In genomic region chr10:46019541-46020343, GRCh38 we compare ENCODE assay signal across 2 cellular contexts.
TF ChIP-seq lines count a peak whose summit lies in the region.

No MANE protein-coding gene starts in this region.

TF ChIP-seq in SK-N-SH, 30 proteins besides CTCF, POLR2A, EP300 and RAD21 (continued from another document):
- TF ChIP-seq, protein P1, sequence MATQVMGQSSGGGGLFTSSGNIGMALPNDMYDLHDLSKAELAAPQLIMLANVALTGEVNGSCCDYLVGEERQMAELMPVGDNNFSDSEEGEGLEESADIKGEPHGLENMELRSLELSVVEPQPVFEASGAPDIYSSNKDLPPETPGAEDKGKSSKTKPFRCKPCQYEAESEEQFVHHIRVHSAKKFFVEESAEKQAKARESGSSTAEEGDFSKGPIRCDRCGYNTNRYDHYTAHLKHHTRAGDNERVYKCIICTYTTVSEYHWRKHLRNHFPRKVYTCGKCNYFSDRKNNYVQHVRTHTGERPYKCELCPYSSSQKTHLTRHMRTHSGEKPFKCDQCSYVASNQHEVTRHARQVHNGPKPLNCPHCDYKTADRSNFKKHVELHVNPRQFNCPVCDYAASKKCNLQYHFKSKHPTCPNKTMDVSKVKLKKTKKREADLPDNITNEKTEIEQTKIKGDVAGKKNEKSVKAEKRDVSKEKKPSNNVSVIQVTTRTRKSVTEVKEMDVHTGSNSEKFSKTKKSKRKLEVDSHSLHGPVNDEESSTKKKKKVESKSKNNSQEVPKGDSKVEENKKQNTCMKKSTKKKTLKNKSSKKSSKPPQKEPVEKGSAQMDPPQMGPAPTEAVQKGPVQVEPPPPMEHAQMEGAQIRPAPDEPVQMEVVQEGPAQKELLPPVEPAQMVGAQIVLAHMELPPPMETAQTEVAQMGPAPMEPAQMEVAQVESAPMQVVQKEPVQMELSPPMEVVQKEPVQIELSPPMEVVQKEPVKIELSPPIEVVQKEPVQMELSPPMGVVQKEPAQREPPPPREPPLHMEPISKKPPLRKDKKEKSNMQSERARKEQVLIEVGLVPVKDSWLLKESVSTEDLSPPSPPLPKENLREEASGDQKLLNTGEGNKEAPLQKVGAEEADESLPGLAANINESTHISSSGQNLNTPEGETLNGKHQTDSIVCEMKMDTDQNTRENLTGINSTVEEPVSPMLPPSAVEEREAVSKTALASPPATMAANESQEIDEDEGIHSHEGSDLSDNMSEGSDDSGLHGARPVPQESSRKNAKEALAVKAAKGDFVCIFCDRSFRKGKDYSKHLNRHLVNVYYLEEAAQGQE (IDR thresholded peaks at IDR 0.05; ENCODE audit: low read depth, low read length) = no peak
- TF ChIP-seq, protein P2, sequence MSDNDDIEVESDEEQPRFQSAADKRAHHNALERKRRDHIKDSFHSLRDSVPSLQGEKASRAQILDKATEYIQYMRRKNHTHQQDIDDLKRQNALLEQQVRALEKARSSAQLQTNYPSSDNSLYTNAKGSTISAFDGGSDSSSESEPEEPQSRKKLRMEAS (IDR thresholded peaks at IDR 0.05; ENCODE audit: low read depth) = no peak
- TF ChIP-seq, protein P3, sequence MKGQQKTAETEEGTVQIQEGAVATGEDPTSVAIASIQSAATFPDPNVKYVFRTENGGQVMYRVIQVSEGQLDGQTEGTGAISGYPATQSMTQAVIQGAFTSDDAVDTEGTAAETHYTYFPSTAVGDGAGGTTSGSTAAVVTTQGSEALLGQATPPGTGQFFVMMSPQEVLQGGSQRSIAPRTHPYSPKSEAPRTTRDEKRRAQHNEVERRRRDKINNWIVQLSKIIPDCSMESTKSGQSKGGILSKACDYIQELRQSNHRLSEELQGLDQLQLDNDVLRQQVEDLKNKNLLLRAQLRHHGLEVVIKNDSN (IDR thresholded peaks at IDR 0.05; ENCODE audit: borderline replicate concordance, low read depth) = no peak
- TF ChIP-seq NFIC (IDR thresholded peaks at IDR 0.05; ENCODE audit: borderline replicate concordance) (no peak), TCF12 (IDR thresholded peaks at IDR 0.05) (no peak), RFX5 (IDR thresholded peaks at IDR 0.05; ENCODE audit: low read length) (no peak), POLR2AphosphoS5 (IDR thresholded peaks at IDR 0.05; ENCODE audit: low read depth, low read length) (no peak), GATA2 (CRISPR knock-in tag; IDR thresholded peaks at IDR 0.05) (no peak), CHD2 (IDR thresholded peaks at IDR 0.05; ENCODE audit: low read length, partially characterized antibody) (no peak)

TF ChIP-seq in SK-N-SH treated with all-trans-retinoic acid at 6 μM for 48 hours, 23 proteins besides CTCF, POLR2A, EP300 and RAD21 (continued from another document):
- TF ChIP-seq, protein P4, sequence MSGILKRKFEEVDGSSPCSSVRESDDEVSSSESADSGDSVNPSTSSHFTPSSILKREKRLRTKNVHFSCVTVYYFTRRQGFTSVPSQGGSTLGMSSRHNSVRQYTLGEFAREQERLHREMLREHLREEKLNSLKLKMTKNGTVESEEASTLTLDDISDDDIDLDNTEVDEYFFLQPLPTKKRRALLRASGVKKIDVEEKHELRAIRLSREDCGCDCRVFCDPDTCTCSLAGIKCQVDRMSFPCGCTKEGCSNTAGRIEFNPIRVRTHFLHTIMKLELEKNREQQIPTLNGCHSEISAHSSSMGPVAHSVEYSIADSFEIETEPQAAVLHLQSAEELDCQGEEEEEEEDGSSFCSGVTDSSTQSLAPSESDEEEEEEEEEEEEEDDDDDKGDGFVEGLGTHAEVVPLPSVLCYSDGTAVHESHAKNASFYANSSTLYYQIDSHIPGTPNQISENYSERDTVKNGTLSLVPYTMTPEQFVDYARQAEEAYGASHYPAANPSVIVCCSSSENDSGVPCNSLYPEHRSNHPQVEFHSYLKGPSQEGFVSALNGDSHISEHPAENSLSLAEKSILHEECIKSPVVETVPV (CRISPR knock-in tag; IDR thresholded peaks at IDR 0.05) = no peak
- TF ChIP-seq PPARA (CRISPR knock-in tag; IDR thresholded peaks at IDR 0.05; ENCODE audit: borderline replicate concordance) = no peak
- TF ChIP-seq ZNF565 (CRISPR knock-in tag; conservative IDR thresholded peaks at IDR 0.05; ENCODE audit: low read depth) = no peak
- TF ChIP-seq ARNTL (CRISPR knock-in tag; IDR thresholded peaks at IDR 0.05; ENCODE audit: borderline replicate concordance, low read depth) = no peak
- no peak for TF ChIP-seq OSR1 (CRISPR knock-in tag; IDR thresholded peaks at IDR 0.05)
- TF ChIP-seq ESRRG (CRISPR knock-in tag; IDR thresholded peaks at IDR 0.05) = no peak
- no peak for TF ChIP-seq ZFP30 (CRISPR knock-in tag; IDR thresholded peaks at IDR 0.05)
- no peak for TF ChIP-seq BACH2 (CRISPR knock-in tag; IDR thresholded peaks at IDR 0.05; ENCODE audit: borderline replicate concordance)
- TF ChIP-seq, protein P5, sequence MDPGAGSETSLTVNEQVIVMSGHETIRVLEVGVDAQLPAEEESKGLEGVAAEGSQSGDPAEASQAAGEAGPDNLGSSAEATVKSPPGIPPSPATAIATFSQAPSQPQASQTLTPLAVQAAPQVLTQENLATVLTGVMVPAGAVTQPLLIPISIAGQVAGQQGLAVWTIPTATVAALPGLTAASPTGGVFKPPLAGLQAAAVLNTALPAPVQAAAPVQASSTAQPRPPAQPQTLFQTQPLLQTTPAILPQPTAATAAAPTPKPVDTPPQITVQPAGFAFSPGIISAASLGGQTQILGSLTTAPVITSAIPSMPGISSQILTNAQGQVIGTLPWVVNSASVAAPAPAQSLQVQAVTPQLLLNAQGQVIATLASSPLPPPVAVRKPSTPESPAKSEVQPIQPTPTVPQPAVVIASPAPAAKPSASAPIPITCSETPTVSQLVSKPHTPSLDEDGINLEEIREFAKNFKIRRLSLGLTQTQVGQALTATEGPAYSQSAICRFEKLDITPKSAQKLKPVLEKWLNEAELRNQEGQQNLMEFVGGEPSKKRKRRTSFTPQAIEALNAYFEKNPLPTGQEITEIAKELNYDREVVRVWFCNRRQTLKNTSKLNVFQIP (CRISPR knock-in tag; IDR thresholded peaks at IDR 0.05; ENCODE audit: borderline replicate concordance, low read depth) = no peak
TF ChIP-seq in SK-N-SH treated with all-trans-retinoic acid at 6 μM for 48 hours: peak in this region for 0.
